ENCODE assay signal across 13 cellular contexts in the genomic region with DNA sequence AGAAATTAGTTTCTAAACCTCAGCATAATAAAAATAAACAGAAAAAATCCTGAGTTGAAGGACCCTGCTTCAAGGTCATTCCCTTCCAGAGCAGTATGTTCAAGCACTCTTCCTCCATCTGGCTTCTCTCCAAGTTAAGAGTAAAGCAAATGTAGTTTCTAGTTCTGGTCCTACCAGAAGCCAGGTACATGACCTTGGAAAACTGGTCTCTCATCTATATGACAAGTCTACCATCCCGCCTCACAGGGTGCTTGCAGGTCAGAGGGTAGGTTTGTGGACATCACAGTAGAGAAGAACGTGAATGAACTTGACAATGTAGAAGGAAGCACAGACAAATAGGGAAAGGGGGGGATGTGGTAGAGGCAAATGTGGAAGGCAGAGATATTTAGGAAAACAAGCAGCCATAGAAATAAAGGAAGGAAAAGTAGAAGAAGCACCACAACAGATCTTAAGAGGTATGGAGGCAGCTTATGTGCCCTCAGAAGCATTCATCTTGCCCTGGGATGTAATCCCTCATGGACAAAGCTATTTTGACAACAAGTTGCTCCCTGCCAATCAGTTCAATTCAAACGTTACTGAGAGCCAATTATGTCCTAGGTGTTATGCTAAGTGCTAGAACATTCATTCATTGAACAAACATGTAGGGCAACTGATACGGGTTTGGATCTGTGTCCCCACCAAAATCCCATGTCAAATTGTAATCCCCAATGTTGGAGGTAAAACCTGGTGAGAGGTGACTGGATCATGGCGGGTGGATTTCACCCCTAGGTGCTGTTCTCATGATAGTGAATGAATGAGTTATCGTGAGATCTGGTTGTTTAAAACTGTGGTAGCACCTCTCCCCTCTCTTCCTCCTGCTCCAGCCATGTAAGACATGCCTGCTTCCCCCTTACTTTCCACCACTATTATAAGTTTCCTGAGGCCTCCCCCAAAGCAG. TPM values are rescaled to one million over a fixed set of nuclear protein-coding genes. Genes with fewer than 3 reads are reported as not detected.
A peak's percentile ranks its signal among the peaks of the same experiment; 100 is the strongest.
DNase-seq lines count a peak whose midpoint lies in the region; ATAC-seq and TF ChIP-seq lines count a peak whose summit lies in the region.
"Had no signal": no experiment of that assay in that cellular context is flagged by ENCODE, and none has a peak within 500 bp of the region (broad histone marks: within the 10 kb centered on the region; RNA-seq: fewer than 3 reads in every experiment).

No MANE protein-coding gene starts in this region.

- DNase-seq in activated naive CD8-positive, alpha-beta T cell treated with anti-CD3 and anti-CD28 coated beads for 36 hours, result no peak
- peak; percentile 27 for DNase-seq in MCF 10A (ENCODE audit: unreplicated experiment)
- no peak for DNase-seq in upper lobe of left lung
- no peak for DNase-seq in posterior cingulate gyrus
- no peak for DNase-seq in T1000 (lab: John Stamatoyannopoulos, UW)
- no peak for DNase-seq in inferior parietal cortex (ENCODE audit: extremely low spot score)
- DNase-seq: activated CD8-positive, alpha-beta T cell treated with anti-CD3 and anti-CD28 coated beads for 36 hours; activated naive CD8-positive, alpha-beta T cell treated with anti-CD3 and anti-CD28 coated beads, Interleukin-2, amount 10 ng/mL, durations not matched to agents 7 days and 5 days; NCI-H774; retina; transverse colon had no signal

- POLR2A ChIA-PET in MCF 10A (lab: Yijun Ruan, JAX), result interaction anchor here (0.6 to 1.0 kb wide), 4 partner anchors 25 to 279 kb away, joined by 3 to 4 read pairs (median 3); no protein-coding TSS in a partner anchor

- TF ChIP-seq CTCF in MCF 10A (IDR thresholded peaks at IDR 0.05; ENCODE audit: unreplicated experiment), result no peak
- no peak for TF ChIP-seq CTCF in liver (IDR thresholded peaks at IDR 0.05; ENCODE audit: low read depth, low read length, missing input control)
- TF ChIP-seq CTCF in upper lobe of left lung (IDR thresholded peaks at IDR 0.05), result no peak

- intact Hi-C loops in MCF 10A (cut with micrococcal nuclease) (no loop called here), posterior cingulate gyrus (cut with DNase I) (no loop called here)

- no peaks in the 10 kb centered on the region for H3K9me3 Mint-ChIP-seq in activated naive CD8-positive, alpha-beta T cell (ENCODE audit: low read depth)
- no peaks in the 10 kb centered on the region for H3K9me3 Mint-ChIP-seq in activated naive CD8-positive, alpha-beta T cell treated with anti-CD3 and anti-CD28 coated beads for 36 hours
- no peaks in the 10 kb centered on the region for H3K9me3 Mint-ChIP-seq in MCF 10A (ENCODE audit: unreplicated experiment)
- H3K9me3 Mint-ChIP-seq: activated CD8-positive, alpha-beta T cell treated with anti-CD3 and anti-CD28 coated beads for 36 hours; activated naive CD8-positive, alpha-beta T cell treated with anti-CD3 and anti-CD28 coated beads, Interleukin-2, amount 10 ng/mL, durations not matched to agents 7 days and 5 days had no signal

- peaks cover under 1% of the 10 kb centered on the region for H3K4me1 Mint-ChIP-seq in activated naive CD8-positive, alpha-beta T cell (ENCODE audit: low read depth)
- no peaks in the 10 kb centered on the region for H3K4me1 Mint-ChIP-seq in activated naive CD8-positive, alpha-beta T cell treated with anti-CD3 and anti-CD28 coated beads for 36 hours
- peaks cover 37% of the 10 kb centered on the region for H3K4me1 Mint-ChIP-seq in MCF 10A (ENCODE audit: insufficient read depth, unreplicated experiment)
- H3K4me1 Mint-ChIP-seq: activated naive CD8-positive, alpha-beta T cell treated with anti-CD3 and anti-CD28 coated beads, Interleukin-2, amount 10 ng/mL, durations not matched to agents 7 days and 5 days had no signal

- H3K9me3 ChIP-seq in liver (ENCODE audit: control insufficient read depth in 4 of 4, low read length in 3 of 4) (no peaks in the 10 kb centered on the region), upper lobe of left lung (no peaks in the 10 kb centered on the region)
- H3K9me3 ChIP-seq: transverse colon had no signal

- H3K27me3 Mint-ChIP-seq in activated naive CD8-positive, alpha-beta T cell, result no peaks in the 10 kb centered on the region
- no peaks in the 10 kb centered on the region for H3K27me3 Mint-ChIP-seq in activated naive CD8-positive, alpha-beta T cell treated with anti-CD3 and anti-CD28 coated beads for 36 hours
- H3K27me3 Mint-ChIP-seq in MCF 10A (ENCODE audit: insufficient read depth, unreplicated experiment), result no peaks in the 10 kb centered on the region
- H3K27me3 Mint-ChIP-seq: activated CD8-positive, alpha-beta T cell treated with anti-CD3 and anti-CD28 coated beads for 36 hours; activated naive CD8-positive, alpha-beta T cell treated with anti-CD3 and anti-CD28 coated beads, Interleukin-2, amount 10 ng/mL, durations not matched to agents 7 days and 5 days had no signal

- H3K36me3 ChIP-seq in liver (ENCODE audit: control insufficient read depth in 4 of 4, insufficient read depth in 3 of 4, low read depth in 1 of 4, low read length in 3 of 4) (peaks cover 2 to 15% (median 6%) of the 10 kb centered on the region in 4 donors), upper lobe of left lung (peaks cover 10 to 34% (median 15%) of the 10 kb centered on the region in 4 donors)

- TF ChIP-seq RAD21 in liver (IDR thresholded peaks at IDR 0.05), result no peak

- WGBS in liver, result 79% methylated on average over 6 of the region's 6 CpGs
- 76 to 78% methylated on average over 6 of the region's 6 CpGs for WGBS in upper lobe of left lung, 2 donors

- TF ChIP-seq POLR2A in upper lobe of left lung (IDR thresholded peaks at IDR 0.05), result no peak

- H3K27ac ChIP-seq in liver (ENCODE audit: low read depth in 1 of 2, low read length in 2 of 2) (peak overlapping the region; percentile 11 to 55), upper lobe of left lung (peak overlapping the region in 3 of 4 donors; percentile 18 to 59 (median 30))

- peaks cover 15% of the 10 kb centered on the region for H3K36me3 Mint-ChIP-seq in activated naive CD8-positive, alpha-beta T cell
- H3K36me3 Mint-ChIP-seq in activated naive CD8-positive, alpha-beta T cell treated with anti-CD3 and anti-CD28 coated beads for 36 hours, result peaks cover 15% of the 10 kb centered on the region
- H3K36me3 Mint-ChIP-seq in MCF 10A (ENCODE audit: insufficient read depth, unreplicated experiment), result peaks cover 55% of the 10 kb centered on the region

- CTCF ChIA-PET in MCF 10A (lab: Yijun Ruan, JAX), result interaction anchor here (1.1 kb wide), 1 partner anchor 11 kb away, joined by 3 read pairs; no protein-coding TSS in a partner anchor

- no peaks in the 10 kb centered on the region for H3K27me3 ChIP-seq in liver (ENCODE audit: control insufficient read depth in 4 of 4, insufficient read depth in 4 of 4, low read length in 3 of 4)
- H3K27me3 ChIP-seq in upper lobe of left lung, result no peaks in the 10 kb centered on the region
- H3K27me3 ChIP-seq: transverse colon had no signal

- no peak overlapping the region for H3K9ac ChIP-seq in liver (ENCODE audit: low read depth in 1 of 2, low read length in 2 of 2)

- H3K27ac Mint-ChIP-seq in activated naive CD8-positive, alpha-beta T cell, result peak overlapping the region; percentile 35
- no peak overlapping the region for H3K27ac Mint-ChIP-seq in activated naive CD8-positive, alpha-beta T cell treated with anti-CD3 and anti-CD28 coated beads for 36 hours
- H3K27ac Mint-ChIP-seq in MCF 10A (ENCODE audit: low read depth, unreplicated experiment), result peak overlapping the region; percentile 78
- H3K27ac Mint-ChIP-seq: activated CD8-positive, alpha-beta T cell treated with anti-CD3 and anti-CD28 coated beads for 36 hours; activated naive CD8-positive, alpha-beta T cell treated with anti-CD3 and anti-CD28 coated beads, Interleukin-2, amount 10 ng/mL, durations not matched to agents 7 days and 5 days had no signal

- peak in 1 of 2 donors; percentile 7 for ATAC-seq in upper lobe of left lung (ENCODE audit: low FRiP score in 2 of 2)
- ATAC-seq: activated CD8-positive, alpha-beta T cell treated with anti-CD3 and anti-CD28 coated beads for 36 hours had no signal

- no TSS peak for BruUV-seq in MCF 10A (replicated peaks; lab: Mats Ljungman, UMichigan)

- no peak overlapping the region for H3K4me3 Mint-ChIP-seq in activated naive CD8-positive, alpha-beta T cell
- H3K4me3 Mint-ChIP-seq in activated naive CD8-positive, alpha-beta T cell treated with anti-CD3 and anti-CD28 coated beads for 36 hours, result no peak overlapping the region
- H3K4me3 Mint-ChIP-seq in MCF 10A (ENCODE audit: unreplicated experiment), result no peak overlapping the region
- H3K4me3 Mint-ChIP-seq: activated CD8-positive, alpha-beta T cell treated with anti-CD3 and anti-CD28 coated beads for 36 hours; activated naive CD8-positive, alpha-beta T cell treated with anti-CD3 and anti-CD28 coated beads, Interleukin-2, amount 10 ng/mL, durations not matched to agents 7 days and 5 days had no signal

- no peak for TF ChIP-seq EP300 in upper lobe of left lung (IDR thresholded peaks at IDR 0.05)

- H3K4me1 ChIP-seq in liver (ENCODE audit: control insufficient read depth in 4 of 4, insufficient read depth in 4 of 4, low read length in 3 of 4) (peaks cover 1 to 16% (median 13%) of the 10 kb centered on the region in 4 donors), upper lobe of left lung (peaks cover 5 to 18% (median 13%) of the 10 kb centered on the region in 4 donors)

- no peak overlapping the region for H3K4me3 ChIP-seq in liver (ENCODE audit: low read depth in 1 of 3, low read length in 3 of 3)
- no peak overlapping the region for H3K4me3 ChIP-seq in upper lobe of left lung
- H3K4me3 ChIP-seq: transverse colon had no signal

TF ChIP-seq in liver, 16 proteins besides CTCF, POLR2A, EP300 and RAD21:
- TF ChIP-seq HNF4G (IDR thresholded peaks at IDR 0.05) (no peak), RXRA (IDR thresholded peaks at IDR 0.05) (no peak), NR2F2 (IDR thresholded peaks at IDR 0.05) (no peak), TAF1 (conservative IDR thresholded peaks at IDR 0.05) (no peak), JUND (IDR thresholded peaks at IDR 0.05) (no peak), YY1 (IDR thresholded peaks at IDR 0.05) (no peak), SP1 (IDR thresholded peaks at IDR 0.05) (no peak), HNF4A (conservative IDR thresholded peaks at IDR 0.05) (no peak), GABPA (IDR thresholded peaks at IDR 0.05 in 1 of 2, conservative IDR thresholded peaks at IDR 0.05 in 1 of 2) (no peak), FOXA1 (IDR thresholded peaks at IDR 0.05) (no peak), FOXA2 (IDR thresholded peaks at IDR 0.05) (no peak)

RNA-seq across cellular contexts. Expression of gene CTNNAL1, which starts 23.7 kb away (rescaled TPM):
- total RNA-seq in activated naive CD8-positive, alpha-beta T cell treated with anti-CD3 and anti-CD28 coated beads for 36 hours, result 10 to 100 TPM; 20.9 to 22.4 TPM
- total RNA-seq in MCF 10A (2022), result 48.6 and 85.6 TPM in 2 replicates
- 10 to 100 TPM; 10.5 to 31.5 TPM for total RNA-seq in liver
- polyA plus RNA-seq in liver, result 10 to 100 TPM; 14.4 to 22.8 TPM
- total RNA-seq in upper lobe of left lung, result 10 to 100 TPM; 10.5 to 59.6 (median 25.9) TPM
